ENCODE assay signal across 8 cellular contexts in genomic region chr19:21604941-21605548, GRCh38.
A peak's percentile ranks its signal among the peaks of the same experiment; 100 is the strongest.
DNase-seq lines count a peak whose midpoint lies in the region; ATAC-seq and TF ChIP-seq lines count a peak whose summit lies in the region.

No MANE protein-coding gene starts in this region.

- ATAC-seq in activated T-cell treated with anti-CD3 and anti-CD28 coated beads, Interleukin-2, amount 50 U/mL, for 72 hours (replicated peaks in 1 of 2): no peak
- ATAC-seq in lung (ENCODE audit: insufficient read depth, low FRiP score) (no peak), GM21360 (IDR thresholded peaks at IDR 0.05; ENCODE audit: unreplicated experiment) (no peak), HG02981 (IDR thresholded peaks at IDR 0.05; ENCODE audit: unreplicated experiment) (no peak)

- 32 to 47% methylated on average over 12 of the region's 12 CpGs for WGBS in lung, 2 donors

- peak overlapping the region; percentile 37 for H3K4me3 ChIP-seq in lung

- TF ChIP-seq CTCF in MCF 10A (IDR thresholded peaks at IDR 0.05; ENCODE audit: unreplicated experiment) (no peak), lung (IDR thresholded peaks at IDR 0.05; ENCODE audit: control extremely low read depth, extremely low read depth) (no peak)

- H3K27me3 ChIP-seq in lung (ENCODE audit: control insufficient read depth, insufficient read depth): no peaks in the 10 kb centered on the region

- no peaks in the 10 kb centered on the region for H3K36me3 ChIP-seq in lung (ENCODE audit: control insufficient read depth in 2 of 2, insufficient read depth in 2 of 2, low read length in 2 of 2)

- no peaks in the 10 kb centered on the region for H3K27me3 Mint-ChIP-seq in activated T-cell treated with anti-CD3 and anti-CD28 coated beads, Interleukin-2, amount 50 U/mL, for 72 hours (ENCODE audit: low read depth)
- no peaks in the 10 kb centered on the region for H3K27me3 Mint-ChIP-seq in MCF 10A (ENCODE audit: insufficient read depth, unreplicated experiment)

- H3K27ac Mint-ChIP-seq in activated T-cell treated with anti-CD3 and anti-CD28 coated beads, Interleukin-2, amount 50 U/mL, for 72 hours: peak overlapping the region; percentile 42
- H3K27ac Mint-ChIP-seq in MCF 10A (ENCODE audit: low read depth, unreplicated experiment): peak overlapping the region; percentile 75

- peaks cover 0 to 3% of the 10 kb centered on the region in 2 donors for H3K9me3 ChIP-seq in lung (ENCODE audit: control insufficient read depth in 2 of 2, insufficient read depth in 1 of 2, low read length in 1 of 2)

- POLR2A ChIA-PET in MCF 10A (lab: Yijun Ruan, JAX): interaction anchor here (0.6 to 2.7 kb wide), 9 partner anchors 38 to 680 kb away, joined by 3 to 21 read pairs (median 4); partner anchors contain the start of genes ZNF429, ZNF493 and ZNF708

- CTCF ChIA-PET in MCF 10A (lab: Yijun Ruan, JAX): interaction anchor here (0.6 kb wide), 1 partner anchor 27 kb away, joined by 3 read pairs; no protein-coding TSS in a partner anchor

- intact Hi-C loops in MCF 10A (cut with micrococcal nuclease): no loop called here

- H3K4me3 Mint-ChIP-seq in activated T-cell treated with anti-CD3 and anti-CD28 coated beads, Interleukin-2, amount 50 U/mL, for 72 hours: peak overlapping the region; percentile 89 to 94
- H3K4me3 Mint-ChIP-seq in MCF 10A (ENCODE audit: unreplicated experiment): peak overlapping the region; percentile 78

- H3K4me1 Mint-ChIP-seq in activated T-cell treated with anti-CD3 and anti-CD28 coated beads, Interleukin-2, amount 50 U/mL, for 72 hours (ENCODE audit: low read depth): peaks cover 26% of the 10 kb centered on the region
- peaks cover 17% of the 10 kb centered on the region for H3K4me1 Mint-ChIP-seq in MCF 10A (ENCODE audit: insufficient read depth, unreplicated experiment)

- peaks cover 0 to 4% of the 10 kb centered on the region in 2 donors for H3K36me3 Mint-ChIP-seq in activated T-cell treated with anti-CD3 and anti-CD28 coated beads, Interleukin-2, amount 50 U/mL, for 72 hours (ENCODE audit: insufficient read depth in 2 of 2)
- H3K36me3 Mint-ChIP-seq in MCF 10A (ENCODE audit: insufficient read depth, unreplicated experiment): no peaks in the 10 kb centered on the region

- H3K4me1 ChIP-seq in lung (ENCODE audit: control insufficient read depth in 2 of 2, insufficient read depth in 2 of 2, low read length in 2 of 2): peaks cover 0 to 6% of the 10 kb centered on the region in 2 donors

- BruUV-seq in MCF 10A (replicated peaks; lab: Mats Ljungman, UMichigan): no TSS peak

- no peaks in the 10 kb centered on the region for H3K9me3 Mint-ChIP-seq in activated T-cell treated with anti-CD3 and anti-CD28 coated beads, Interleukin-2, amount 50 U/mL, for 72 hours
- H3K9me3 Mint-ChIP-seq in MCF 10A (ENCODE audit: unreplicated experiment): no peaks in the 10 kb centered on the region

- peak overlapping the region; percentile 65 to 90 for H3K27ac ChIP-seq in lung (ENCODE audit: low read depth in 1 of 2, low read length in 1 of 2)

- DNase-seq in activated T-cell treated with anti-CD3 and anti-CD28 coated beads, Interleukin-2, amount 50 U/mL, for 72 hours: no peak
- DNase-seq in activated T-cell treated with anti-CD3 and anti-CD28 coated beads, Interleukin-2, amount 50 U/mL, for 48 hours: no peak
- DNase-seq in MCF 10A (ENCODE audit: unreplicated experiment) (peak; percentile 28), lung (ENCODE audit: low spot score) (no peak), ureter (ENCODE audit: low spot score) (peak; percentile 79), T1000 (lab: John Stamatoyannopoulos, UW) (no peak)

Comparison
In these comparisons a context has a peak if more than half of its experiments do, and no peak if none do; other contexts are left out.
1. DNase-seq: peak in MCF 10A (single experiment) and ureter (single experiment); none in activated T-cell treated with anti-CD3 and anti-CD28 coated beads, Interleukin-2, amount 50 U/mL, for 72 hours (0 of 2), activated T-cell treated with anti-CD3 and anti-CD28 coated beads, Interleukin-2, amount 50 U/mL, for 48 hours (0 of 2), lung (single experiment) and T1000 (single experiment).